8 cellular contexts compared by ENCODE assay signal in the genomic region with DNA sequence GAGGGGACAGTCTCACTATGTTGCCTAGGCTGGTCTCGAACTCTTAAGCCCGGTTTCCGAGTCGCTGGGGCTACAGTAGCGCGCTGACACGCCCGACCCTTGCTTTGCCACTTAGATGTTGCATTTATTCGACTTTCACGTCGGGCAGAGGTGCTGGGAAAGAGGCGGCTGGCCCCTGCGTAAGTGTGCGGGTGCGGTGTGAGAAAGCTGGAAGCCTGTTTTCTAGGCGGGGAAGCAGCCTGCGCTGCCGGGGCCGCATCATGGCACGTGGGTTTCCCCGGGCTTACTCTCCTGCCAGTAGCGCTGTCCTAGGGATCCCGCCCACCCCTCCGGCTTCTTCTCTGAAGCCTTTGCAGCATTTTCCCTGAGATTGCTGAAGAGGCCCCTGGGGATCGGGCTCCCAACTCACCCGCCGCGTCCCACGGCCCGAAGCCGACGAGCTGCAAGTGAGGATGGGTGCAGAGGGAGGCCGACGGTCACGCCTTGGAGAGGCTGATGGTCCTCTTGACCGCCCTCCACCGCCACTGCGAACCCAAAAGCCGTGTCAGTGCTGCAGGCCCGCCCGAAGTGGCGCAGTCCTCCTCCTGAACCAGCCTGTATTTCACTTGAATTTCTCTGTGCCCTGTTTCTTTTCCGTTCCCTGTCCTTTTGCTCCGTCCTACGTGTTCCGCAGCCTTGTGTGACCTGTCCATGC. TPM values are rescaled to one million over a fixed set of nuclear protein-coding genes. Genes with fewer than 3 reads are reported as not detected.
DNase-seq lines count a peak whose midpoint lies in the region; ATAC-seq and TF ChIP-seq lines count a peak whose summit lies in the region.

No MANE protein-coding gene starts in this region.

- H3K27me3 ChIP-seq in vagina, result no peaks in the 10 kb centered on the region

- peak; percentile 33 for ATAC-seq in HG03439 (IDR thresholded peaks at IDR 0.05; ENCODE audit: unreplicated experiment)
- ATAC-seq in esophagus mucosa, result peak; percentile 18
- no peak for ATAC-seq in HG02623 (IDR thresholded peaks at IDR 0.05; ENCODE audit: unreplicated experiment)

- H3K4me3 ChIP-seq in vagina, result peak overlapping the region; percentile 46 to 65

- intact Hi-C loops in vagina (cut with DNase I), result no loop called here

- TF ChIP-seq CTCF in GM12874 (IDR thresholded peaks at IDR 0.05; ENCODE audit: insufficient read depth, low read depth, low read length) (0 out of 2 replicates have a peak, but pooled peaks have one; percentile 1), nephron progenitor cell (IDR thresholded peaks at IDR 0.05) (no peak), vagina (IDR thresholded peaks at IDR 0.05) (no peak)

- H3K9me3 Mint-ChIP-seq in nephron progenitor cell, result peaks cover 5% of the 10 kb centered on the region

- H3K27ac ChIP-seq in vagina, result peak overlapping the region; percentile 62

- peak; percentile 73 to 78 for DNase-seq in activated CD4-positive, alpha-beta T cell treated with anti-CD3 and anti-CD28 coated beads, Interleukin-2, amount 50 U/mL, for 48 hours
- DNase-seq in nephron progenitor cell (peak; percentile 68), vagina (ENCODE audit: extremely low spot score in 2 of 2) (no peak), hypothalamus (lab: John Stamatoyannopoulos, UW) (no peak)

- no peaks in the 10 kb centered on the region for H3K36me3 Mint-ChIP-seq in nephron progenitor cell (ENCODE audit: low read depth)

- peaks cover 22% of the 10 kb centered on the region for H3K4me1 ChIP-seq in vagina

- H3K4me3 Mint-ChIP-seq in nephron progenitor cell, result peak overlapping the region; percentile 88

- H3K4me1 Mint-ChIP-seq in nephron progenitor cell, result peaks cover 20% of the 10 kb centered on the region

- H3K27ac Mint-ChIP-seq in nephron progenitor cell, result peak overlapping the region; percentile 8

- peaks cover 66% of the 10 kb centered on the region for H3K27me3 Mint-ChIP-seq in nephron progenitor cell (ENCODE audit: low read depth, poor library complexity)

- H3K9me3 ChIP-seq in vagina, result no peaks in the 10 kb centered on the region

- no peak for TF ChIP-seq POLR2A in vagina (IDR thresholded peaks at IDR 0.05)

- H3K36me3 ChIP-seq in vagina, result no peaks in the 10 kb centered on the region

RNA-seq across cellular contexts. Expression of a gene that starts 5.8 kb away (rescaled TPM):
- 16.4 TPM for total RNA-seq in esophagus mucosa
- total RNA-seq in vagina, result 7.9 TPM

RNA-seq across cellular contexts. Expression of a gene that starts 12.3 kb away (rescaled TPM):
- 36.9 TPM for total RNA-seq in esophagus mucosa
- total RNA-seq in vagina, result 21.6 TPM

RNA-seq across cellular contexts. Expression of a gene that starts 26.4 kb away (rescaled TPM):
- total RNA-seq in esophagus mucosa (1,941 TPM), vagina (3,043 TPM)

RNA-seq across cellular contexts. Expression of a gene that starts 43.7 kb away (rescaled TPM):
- total RNA-seq in esophagus mucosa (2.7 TPM), vagina (17.2 TPM)

Comparison
In these comparisons a context has a peak if more than half of its experiments do, and no peak if none do; other contexts are left out.
1. DNase-seq: peak in activated CD4-positive, alpha-beta T cell treated with anti-CD3 and anti-CD28 coated beads, Interleukin-2, amount 50 U/mL, for 48 hours (2 of 2) and nephron progenitor cell (single experiment); none in vagina (0 of 2) and hypothalamus (0 of 51).